8 cellular contexts compared by ENCODE assay signal in the genomic region with DNA sequence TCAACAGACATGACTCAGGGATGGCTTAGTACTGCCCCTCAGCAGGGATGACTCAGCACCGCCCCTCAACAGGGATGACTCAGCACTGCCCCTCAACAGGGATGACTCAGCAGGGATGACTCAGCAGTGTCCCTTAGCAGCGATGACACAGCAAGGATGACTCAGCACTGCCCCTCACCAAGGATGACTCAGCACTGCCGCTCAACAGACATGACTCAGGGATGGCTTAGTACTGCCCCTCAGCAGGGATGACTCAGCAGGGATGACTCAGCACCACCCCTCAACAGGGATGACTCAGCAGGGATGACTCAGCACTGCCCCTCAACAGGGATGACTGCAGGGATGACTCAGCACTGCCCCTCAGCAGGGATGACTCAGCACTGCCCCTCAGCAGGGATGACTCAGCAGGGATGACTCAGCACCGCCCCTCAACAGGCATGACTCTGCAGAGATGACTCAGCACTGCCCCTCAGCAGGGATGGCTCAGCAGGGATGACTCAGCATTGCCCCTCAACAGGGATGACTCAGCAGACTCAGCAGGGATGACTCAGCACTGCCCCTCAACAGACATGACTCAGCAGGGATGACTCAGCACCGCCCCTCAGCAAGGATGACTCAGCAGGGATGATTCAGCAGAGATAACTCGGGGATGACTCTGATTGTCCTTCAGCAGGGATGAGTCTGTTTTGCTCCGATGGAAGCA. TPM values are rescaled to one million over a fixed set of nuclear protein-coding genes. Genes with fewer than 3 reads are reported as not detected.
DNase-seq lines count a peak whose midpoint lies in the region; ATAC-seq and TF ChIP-seq lines count a peak whose summit lies in the region.
"Not testable (repeated sequence)": the region's sequence is repeated elsewhere in the genome, so short reads cannot be mapped to it uniquely, and the experiment has no call there.

No MANE protein-coding gene starts in this region.

- intact Hi-C loops in activated T-helper 2 cell treated with anti-CD3 and anti-CD28 coated beads, Interferon-gamma antibody, Interleukin-2, Interleukin-4, amounts not matched to agents 10 μg/mL and 5 μg/mL and 100 μg/mL, durations not matched to agents 14 hours and 24 hours and 36 hours (cut with micrococcal nuclease): not testable (repeated sequence)

- ATAC-seq in thoracic aorta (ENCODE audit: insufficient number of reproducible peaks, low FRiP score, low read depth): not testable (repeated sequence)

- not testable (repeated sequence) for H3K27me3 ChIP-seq in skeletal muscle tissue (ENCODE audit: control insufficient read depth in 3 of 3, insufficient read depth in 3 of 3, low read length in 3 of 3); thoracic aorta (replicated peaks; ENCODE audit: insufficient read depth)

- not testable (repeated sequence) for H3K4me1 Mint-ChIP-seq in activated T-helper 2 cell treated with anti-CD3 and anti-CD28 coated beads, Interferon-gamma antibody, Interleukin-2, Interleukin-4, amounts not matched to agents 10 μg/mL and 5 μg/mL and 100 μg/mL, durations not matched to agents 14 hours and 24 hours and 36 hours (ENCODE audit: low read depth)

- peaks cover 26% of the 10 kb centered on the region for H3K9me3 Mint-ChIP-seq in activated T-helper 2 cell treated with anti-CD3 and anti-CD28 coated beads, Interferon-gamma antibody, Interleukin-2, Interleukin-4, amounts not matched to agents 10 μg/mL and 5 μg/mL and 100 μg/mL, durations not matched to agents 14 hours and 24 hours and 36 hours

- peaks cover 72% of the 10 kb centered on the region for H3K36me3 Mint-ChIP-seq in activated T-helper 2 cell treated with anti-CD3 and anti-CD28 coated beads, Interferon-gamma antibody, Interleukin-2, Interleukin-4, amounts not matched to agents 10 μg/mL and 5 μg/mL and 100 μg/mL, durations not matched to agents 14 hours and 24 hours and 36 hours (ENCODE audit: low read depth)

- H3K9me3 ChIP-seq in skeletal muscle tissue (ENCODE audit: control insufficient read depth in 3 of 3, low read length in 3 of 3); thoracic aorta: not testable (repeated sequence)

- H3K9ac ChIP-seq in skeletal muscle tissue (ENCODE audit: low read depth in 1 of 3, low read length in 3 of 3): not testable (repeated sequence)

- H3K27me3 Mint-ChIP-seq in activated T-helper 2 cell treated with anti-CD3 and anti-CD28 coated beads, Interferon-gamma antibody, Interleukin-2, Interleukin-4, amounts not matched to agents 10 μg/mL and 5 μg/mL and 100 μg/mL, durations not matched to agents 14 hours and 24 hours and 36 hours (ENCODE audit: low read depth): not testable (repeated sequence)

- TF ChIP-seq CTCF in thoracic aorta (IDR thresholded peaks at IDR 0.05): not testable (repeated sequence)

- not testable (repeated sequence) for H3K4me3 Mint-ChIP-seq in activated T-helper 2 cell treated with anti-CD3 and anti-CD28 coated beads, Interferon-gamma antibody, Interleukin-2, Interleukin-4, amounts not matched to agents 10 μg/mL and 5 μg/mL and 100 μg/mL, durations not matched to agents 14 hours and 24 hours and 36 hours (ENCODE audit: low read depth)

- H3K36me3 ChIP-seq in skeletal muscle tissue (ENCODE audit: control insufficient read depth in 3 of 3, insufficient read depth in 3 of 3, low read length in 3 of 3): peaks cover 51 to 74% (median 57%) of the 10 kb centered on the region in 3 donors
- H3K36me3 ChIP-seq in thoracic aorta: peaks cover 12% of the 10 kb centered on the region

- not testable (repeated sequence) for H3K4me1 ChIP-seq in skeletal muscle tissue (ENCODE audit: control insufficient read depth in 3 of 3, insufficient read depth in 3 of 3, low read length in 3 of 3); thoracic aorta (ENCODE audit: control insufficient read depth in 1 of 2, low read depth in 2 of 2)

- DNase-seq in EH (ENCODE audit: low read depth) (peak; percentile 70), NCI-H1105 treated with DMSO at 0.1 percent for 48 hours (lab: John Stamatoyannopoulos, UW) (peak; percentile 14), T1000 (lab: John Stamatoyannopoulos, UW) (peak; percentile 87), dermis blood vessel endothelial cell (peak; percentile 63), iris pigment epithelial cell (ENCODE audit: low read depth) (peak; percentile 59)
- DNase-seq in activated T-helper 2 cell treated with anti-CD3 and anti-CD28 coated beads, Interferon-gamma antibody, Interleukin-2, Interleukin-4, amounts not matched to agents 10 μg/mL and 5 μg/mL and 100 μg/mL, durations not matched to agents 14 hours and 24 hours and 36 hours (ENCODE audit: low spot score): peak; percentile 51
- DNase-seq in thoracic aorta (ENCODE audit: low spot score): not testable (repeated sequence)

- peak overlapping the region; percentile 80 for H3K27ac Mint-ChIP-seq in activated T-helper 2 cell treated with anti-CD3 and anti-CD28 coated beads, Interferon-gamma antibody, Interleukin-2, Interleukin-4, amounts not matched to agents 10 μg/mL and 5 μg/mL and 100 μg/mL, durations not matched to agents 14 hours and 24 hours and 36 hours

- H3K4me3 ChIP-seq in skeletal muscle tissue (ENCODE audit: low read length in 3 of 3); thoracic aorta: not testable (repeated sequence)

- H3K27ac ChIP-seq in skeletal muscle tissue (ENCODE audit: low read depth, low read length): peak overlapping the region; percentile 92
- peak overlapping the region; percentile 64 to 71 for H3K27ac ChIP-seq in thoracic aorta

RNA-seq across cellular contexts. Expression of a gene that starts 23.6 kb away (rescaled TPM):
- 0.43 and 0.69 TPM in 2 replicates for total RNA-seq in activated T-helper 2 cell treated with anti-CD3 and anti-CD28 coated beads, Interferon-gamma antibody, Interleukin-2, Interleukin-4, amounts not matched to agents 10 μg/mL and 5 μg/mL and 100 μg/mL, durations not matched to agents 14 hours and 24 hours and 36 hours
- total RNA-seq in dermis blood vessel endothelial cell (10.4 and 29.8 TPM in 2 replicates), skeletal muscle tissue (3.1 TPM), thoracic aorta (10 to 100 TPM in 1 of 2 donors, 1 to 10 TPM in 1; 8.7 to 19.9 TPM)

RNA-seq across cellular contexts. Expression of a gene that starts 47.1 kb away (rescaled TPM):
- total RNA-seq in activated T-helper 2 cell treated with anti-CD3 and anti-CD28 coated beads, Interferon-gamma antibody, Interleukin-2, Interleukin-4, amounts not matched to agents 10 μg/mL and 5 μg/mL and 100 μg/mL, durations not matched to agents 14 hours and 24 hours and 36 hours: 31.5 and 42.3 TPM in 2 replicates
- total RNA-seq in dermis blood vessel endothelial cell (120 and 125 TPM in 2 replicates), skeletal muscle tissue (22.4 TPM), thoracic aorta (100 to 1,000 TPM in 1 of 2 donors, 10 to 100 TPM in 1; 77.8 to 185 TPM)
